8 cellular contexts compared by ENCODE assay signal in the genomic region with DNA sequence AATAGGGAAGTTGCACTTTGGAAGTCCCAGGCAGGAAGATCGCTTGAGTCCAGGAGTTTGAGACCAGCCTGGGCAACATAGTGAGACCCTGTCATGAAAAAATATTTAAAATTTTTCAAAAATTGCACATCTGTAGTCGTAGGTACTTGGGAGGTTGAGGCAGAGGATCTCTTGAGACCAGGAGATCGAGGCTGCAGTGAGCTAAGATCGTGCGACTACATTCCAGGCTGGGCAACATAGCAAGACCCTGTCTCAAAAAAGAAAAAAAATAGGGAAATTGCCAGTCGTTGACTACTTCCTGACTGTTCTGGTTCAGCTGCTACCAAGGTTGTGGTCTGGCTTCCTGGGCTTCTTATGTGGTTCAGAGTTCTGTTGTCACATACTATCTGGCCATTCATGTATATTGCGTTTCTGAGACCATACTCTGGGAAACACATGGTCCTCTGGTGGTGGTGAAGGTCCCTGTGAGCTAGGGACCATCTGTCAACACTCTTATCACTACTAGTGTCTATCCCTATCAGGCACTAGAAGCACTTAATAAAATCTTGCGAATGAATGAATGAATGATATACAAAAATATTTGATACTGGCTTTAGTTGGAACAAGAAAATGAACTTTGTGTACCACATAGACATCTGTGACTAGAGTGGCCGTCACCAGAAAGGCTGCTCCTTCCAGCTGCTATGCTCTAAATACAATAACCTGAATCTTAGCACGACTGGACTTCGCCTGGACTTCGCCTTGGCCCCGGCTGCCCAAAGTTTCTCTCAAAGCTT. TPM values are rescaled to one million over a fixed set of nuclear protein-coding genes. Genes with fewer than 3 reads are reported as not detected.
DNase-seq lines count a peak whose midpoint lies in the region; ATAC-seq, FAIRE-seq and TF ChIP-seq lines count a peak whose summit lies in the region.

No MANE protein-coding gene starts in this region.

- no peaks in the 10 kb centered on the region for H3K9me3 ChIP-seq in pancreas

- H3K36me3 ChIP-seq in pancreas, result no peaks in the 10 kb centered on the region

- ATAC-seq in pancreas, result peak; percentile 26 to 52 (median 48)
- no peak for ATAC-seq in GM21825 (IDR thresholded peaks at IDR 0.05; ENCODE audit: unreplicated experiment)
- no peak for ATAC-seq in GM19452 (IDR thresholded peaks at IDR 0.05; ENCODE audit: unreplicated experiment)

- peak; percentile 14 for DNase-seq in GM12865 (ENCODE audit: low read depth)
- DNase-seq in SK-N-DZ (ENCODE audit: low spot score), result peak; percentile 35
- no peak for DNase-seq in fibroblast of mammary gland (ENCODE audit: low read depth)
- DNase-seq in pancreas, result no peak
- no peak for DNase-seq in foreskin melanocyte
- DNase-seq in cerebellum (ENCODE audit: low spot score), result no peak

- intact Hi-C loops in pancreas (cut with DNase I), result no loop called here

- no peaks in the 10 kb centered on the region for H3K27me3 ChIP-seq in pancreas

- H3K27ac ChIP-seq in pancreas, result peak overlapping the region in 2 of 4 donors; percentile 42 to 58

- 43% methylated on average over 13 of the region's 13 CpGs for WGBS in pancreas, 2 donors

- no peak for TF ChIP-seq CTCF in GM12865 (IDR thresholded peaks at IDR 0.05; ENCODE audit: insufficient read depth, low read depth, low read length, missing control alignments)
- no peak for TF ChIP-seq CTCF in fibroblast of mammary gland (conservative IDR thresholded peaks at IDR 0.05; ENCODE audit: control insufficient read depth, insufficient read depth, low read depth, low read length)
- no peak for TF ChIP-seq CTCF in pancreas (IDR thresholded peaks at IDR 0.05)

- H3K4me1 ChIP-seq in pancreas, result peaks cover 0 to 12% (median 0%) of the 10 kb centered on the region in 3 donors

- H3K4me3 ChIP-seq in GM12865 (ENCODE audit: low read depth, low read length) (peak overlapping the region; percentile 87), fibroblast of mammary gland (ENCODE audit: control insufficient read depth, low read depth, low read length) (peak overlapping the region; percentile 51), pancreas (peak overlapping the region; percentile 63 to 82 (median 80))

- FAIRE-seq in pancreas (lab: Jason Lieb, UNC), result no peak

RNA-seq across cellular contexts. Expression of a gene that starts 0.9 kb away (rescaled TPM):
- polyA plus RNA-seq in SK-N-DZ (2014; cell fraction: cytosol; rRNA removed), result 62.3 and 65.3 TPM in 2 replicates
- polyA plus RNA-seq in SK-N-DZ (2014; cell fraction: nucleus; rRNA removed), result 19.6 and 36.5 TPM in 2 replicates
- total RNA-seq in pancreas, result 1 to 10 TPM; 2.2 to 6.9 (median 3.1) TPM
- 1 to 10 TPM; 1.7 to 3.4 TPM for polyA plus RNA-seq in pancreas
- total RNA-seq in cerebellum, result 108 TPM

RNA-seq across cellular contexts. Expression of a gene that starts 38.5 kb away (rescaled TPM):
- 16.3 and 17.1 TPM in 2 replicates for polyA plus RNA-seq in SK-N-DZ (2014; cell fraction: cytosol; rRNA removed)
- 12.4 and 15.1 TPM in 2 replicates for polyA plus RNA-seq in SK-N-DZ (2014; cell fraction: nucleus; rRNA removed)
- 1 to 10 TPM; 2.2 to 5.9 (median 3.3) TPM for total RNA-seq in pancreas
- 1 to 10 TPM; 1.9 to 2.4 TPM for polyA plus RNA-seq in pancreas
- 19.7 TPM for total RNA-seq in cerebellum

RNA-seq across cellular contexts. Expression of a gene that starts 38.6 kb away (rescaled TPM):
- polyA plus RNA-seq in SK-N-DZ (2014; cell fraction: cytosol; rRNA removed), result 0.07 and 0.09 TPM in 2 replicates
- 0.12 and 0.44 TPM in 2 replicates for polyA plus RNA-seq in SK-N-DZ (2014; cell fraction: nucleus; rRNA removed)
- total RNA-seq in pancreas, result under 1 TPM in 4 of 6 donors, not detected in 2; 0.09 to 0.47 (median 0.20) TPM
- polyA plus RNA-seq in pancreas, result under 1 TPM; 0.15 to 0.73 TPM
- 1.5 TPM for total RNA-seq in cerebellum

Comparison
In these comparisons a context has a peak if more than half of its experiments do, and no peak if none do; other contexts are left out.
1. DNase-seq: peak in GM12865 (single experiment) and SK-N-DZ (single experiment); none in fibroblast of mammary gland (single experiment), pancreas (0 of 6), foreskin melanocyte (single experiment) and cerebellum (single experiment).
2. ATAC-seq: peak in pancreas (4 of 4); none in GM21825 (single experiment) and GM19452 (single experiment).
3. RNA of a gene that starts 0.9 kb away (total RNA-seq): 108 TPM in cerebellum (single experiment); 2.2 to 6.9 TPM in pancreas; every median in the first group is over 10 times any median in the second.
4. Peak in every context shown above with its lines, with median percentiles within 50 percentile points of each other: H3K4me3 ChIP-seq.